Comparison of ENCODE assay signal across 8 cellular contexts in genomic region chr2:217993817-217994459, GRCh38. TPM values are rescaled to one million over a fixed set of nuclear protein-coding genes. Genes with fewer than 3 reads are reported as not detected.
DNase-seq lines count a peak whose midpoint lies in the region; ATAC-seq, FAIRE-seq and TF ChIP-seq lines count a peak whose summit lies in the region.

No MANE protein-coding gene starts in this region.

- no peak overlapping the region for H3K27ac Mint-ChIP-seq in progenitor cell of endocrine pancreas

- peak; percentile 33 to 70 for DNase-seq in A549 (ENCODE audit: low read depth in 1 of 2, low spot score in 1 of 2)
- peak; percentile 38 for DNase-seq in NOMO-1 treated with DMSO at 0.1 percent for 48 hours (lab: John Stamatoyannopoulos, UW; ENCODE audit: unreplicated experiment)
- peak; percentile 31 for DNase-seq in activated T-cell treated with anti-CD3 and anti-CD28 coated beads, Interleukin-2, amount 50 U/mL, for 4 hours
- peak; percentile 67 for DNase-seq in progenitor cell of endocrine pancreas (ENCODE audit: low spot score, unreplicated experiment)
- DNase-seq in ureter (ENCODE audit: low spot score): no peak

- no peaks in the 10 kb centered on the region for H3K27me3 ChIP-seq in gastroesophageal sphincter

- no peaks in the 10 kb centered on the region for H3K4me1 Mint-ChIP-seq in activated T-cell treated with anti-CD3 and anti-CD28 coated beads, Interleukin-2, amount 50 U/mL, for 4 hours (ENCODE audit: low read depth)
- peaks cover 6% of the 10 kb centered on the region for H3K4me1 Mint-ChIP-seq in progenitor cell of endocrine pancreas (ENCODE audit: low read depth)

- TF ChIP-seq CTCF in A549 (IDR thresholded peaks at IDR 0.05) (peak; percentile 69), gastroesophageal sphincter (IDR thresholded peaks at IDR 0.05) (peak in 3 of 4 experiments; percentile 60 to 86 (median 72)), progenitor cell of endocrine pancreas (IDR thresholded peaks at IDR 0.05; ENCODE audit: unreplicated experiment) (peak; percentile 86)

- no peaks in the 10 kb centered on the region for H3K36me3 ChIP-seq in gastroesophageal sphincter

- TF ChIP-seq POLR2A in A549 (IDR thresholded peaks at IDR 0.05; ENCODE audit: low read length) (no peak), gastroesophageal sphincter (IDR thresholded peaks at IDR 0.05) (no peak)

- H3K9me3 ChIP-seq in A549 (no peaks in the 10 kb centered on the region), gastroesophageal sphincter (no peaks in the 10 kb centered on the region)

- no peak overlapping the region for H3K4me3 Mint-ChIP-seq in activated T-cell treated with anti-CD3 and anti-CD28 coated beads, Interleukin-2, amount 50 U/mL, for 4 hours
- H3K4me3 Mint-ChIP-seq in progenitor cell of endocrine pancreas (ENCODE audit: low read depth): no peak overlapping the region

- CTCF ChIA-PET in A549 (lab: Yijun Ruan, JAX): interaction anchor here (0.7 to 14.1 kb wide), 36 partner anchors 9 to 205 kb away, joined by 3 to 282 read pairs (median 4); partner anchors contain the start of genes RUFY4 and TNS1

- H3K4me2 ChIP-seq in A549: peak overlapping the region; percentile 56

- POLR2A ChIA-PET in A549 (lab: Yijun Ruan, JAX): interaction anchor here (0.6 kb wide), 1 partner anchor 34 kb away, joined by 3 read pairs; no protein-coding TSS in a partner anchor

- 67% methylated on average over 6 of the region's 6 CpGs for WGBS in A549 (ENCODE audit: missing lambda C conversion rate)
- 14 to 38% methylated on average over 1 to 4 of the region's 6 CpGs for WGBS in gastroesophageal sphincter (ENCODE audit: low coverage in 1 of 2), 2 donors

- no peaks in the 10 kb centered on the region for H3K9me3 Mint-ChIP-seq in activated T-cell treated with anti-CD3 and anti-CD28 coated beads, Interleukin-2, amount 50 U/mL, for 4 hours
- H3K9me3 Mint-ChIP-seq in progenitor cell of endocrine pancreas (ENCODE audit: low read depth): no peaks in the 10 kb centered on the region

- H3K27me3 Mint-ChIP-seq in activated T-cell treated with anti-CD3 and anti-CD28 coated beads, Interleukin-2, amount 50 U/mL, for 4 hours (ENCODE audit: low read depth): peaks cover 18% of the 10 kb centered on the region
- peaks cover 32% of the 10 kb centered on the region for H3K27me3 Mint-ChIP-seq in progenitor cell of endocrine pancreas

- FAIRE-seq in A549 (lab: Jason Lieb, UNC): no peak

- TF ChIP-seq RAD21 in A549 (conservative IDR thresholded peaks at IDR 0.05 in 1 of 2, IDR thresholded peaks at IDR 0.05 in 1 of 2): peak; percentile 32 to 42; a peak in 3 of 5 replicates

- peak; percentile 57 to 87 for ATAC-seq in A549
- peak; percentile 57 for ATAC-seq in GM18868 (IDR thresholded peaks at IDR 0.05; ENCODE audit: unreplicated experiment)
- ATAC-seq in activated T-cell treated with anti-CD3 and anti-CD28 coated beads, Interleukin-2, amount 50 U/mL, for 4 hours: peak; percentile 67 to 71
- ATAC-seq in gastroesophageal sphincter: peak; percentile 56
- no peak for ATAC-seq in HG02884 (IDR thresholded peaks at IDR 0.05; ENCODE audit: unreplicated experiment)

- H3K27ac ChIP-seq in A549 (peak overlapping the region; percentile 80 to 86), gastroesophageal sphincter (peak overlapping the region in 3 of 4 donors; percentile 25 to 63 (median 60))

- H3K4me1 ChIP-seq in A549 (peaks cover 54% of the 10 kb centered on the region), gastroesophageal sphincter (peaks cover 0 to 53% (median 28%) of the 10 kb centered on the region in 3 donors)

- TF ChIP-seq EP300 in A549 (IDR thresholded peaks at IDR 0.05): no peak
- no peak for TF ChIP-seq EP300 in gastroesophageal sphincter (IDR thresholded peaks at IDR 0.05)

- peak overlapping the region; percentile 16; the same call in 1 of the 3 replicates for H3K4me3 ChIP-seq in A549
- no peak overlapping the region for H3K4me3 ChIP-seq in gastroesophageal sphincter

- H3K36me3 Mint-ChIP-seq in activated T-cell treated with anti-CD3 and anti-CD28 coated beads, Interleukin-2, amount 50 U/mL, for 4 hours (ENCODE audit: insufficient read depth): no peaks in the 10 kb centered on the region
- no peaks in the 10 kb centered on the region for H3K36me3 Mint-ChIP-seq in progenitor cell of endocrine pancreas (ENCODE audit: insufficient read depth)

TF ChIP-seq in A549, 52 proteins besides CTCF, POLR2A, EP300 and RAD21:
- TF ChIP-seq SMC3 (IDR thresholded peaks at IDR 0.05) (peak; percentile 52), RFX5 (IDR thresholded peaks at IDR 0.05) (no peak)

RNA-seq across cellular contexts. Expression of gene TNS1, which starts 8.9 kb away (rescaled TPM):
- polyA plus RNA-seq in A549 (2011; rRNA removed) (4.9 and 9.5 TPM in 2 replicates), A549 (2017; fragmentation: RNase III; extraction: RNeasy Plus Mini Kit Qiagen cat#74134 plus additional on column Dnase treatment) (7.7 to 11.4 TPM (median 10.6 TPM) in 3 replicates)
- polyA plus RNA-seq in A549 (2012; cell fraction: cytosol; rRNA removed): 1.6 and 2.9 TPM in 2 replicates
- 7.3 and 9.9 TPM in 2 replicates for polyA plus RNA-seq in A549 (2012; cell fraction: nucleus; rRNA removed)
- 27.8 and 32.4 TPM in 2 replicates for polyA minus RNA-seq in A549 (2011; rRNA and poly(A)+ RNA removed)
- total RNA-seq in activated T-cell treated with anti-CD3 and anti-CD28 coated beads, Interleukin-2, amount 50 U/mL, for 4 hours: 1 to 10 TPM in 1 of 3 donors, under 1 TPM in 2; 0.50 to 1.2 (median 0.54) TPM
- total RNA-seq in gastroesophageal sphincter (1,000 to 10,000 TPM in 3 of 4 donors, 100 to 1,000 TPM in 1; 825 to 2,193 (median 1,462) TPM), progenitor cell of endocrine pancreas (7.7 and 7.9 TPM in 2 replicates), ureter (581 TPM)

Comparison
In these comparisons a context has a peak if more than half of its experiments do, and no peak if none do; other contexts are left out.
1. RNA of gene TNS1, which starts 8.9 kb away (total RNA-seq): 825 to 2,193 TPM in gastroesophageal sphincter and 581 TPM in ureter (single experiment); 7.7 to 7.9 TPM in progenitor cell of endocrine pancreas and 0.50 to 1.2 TPM in activated T-cell treated with anti-CD3 and anti-CD28 coated beads, Interleukin-2, amount 50 U/mL, for 4 hours; every median in the first group is over 10 times any median in the second.
2. Peak in every context shown above with its lines, with median percentiles within 50 percentile points of each other: CTCF ChIP-seq.